In the genomic region with DNA sequence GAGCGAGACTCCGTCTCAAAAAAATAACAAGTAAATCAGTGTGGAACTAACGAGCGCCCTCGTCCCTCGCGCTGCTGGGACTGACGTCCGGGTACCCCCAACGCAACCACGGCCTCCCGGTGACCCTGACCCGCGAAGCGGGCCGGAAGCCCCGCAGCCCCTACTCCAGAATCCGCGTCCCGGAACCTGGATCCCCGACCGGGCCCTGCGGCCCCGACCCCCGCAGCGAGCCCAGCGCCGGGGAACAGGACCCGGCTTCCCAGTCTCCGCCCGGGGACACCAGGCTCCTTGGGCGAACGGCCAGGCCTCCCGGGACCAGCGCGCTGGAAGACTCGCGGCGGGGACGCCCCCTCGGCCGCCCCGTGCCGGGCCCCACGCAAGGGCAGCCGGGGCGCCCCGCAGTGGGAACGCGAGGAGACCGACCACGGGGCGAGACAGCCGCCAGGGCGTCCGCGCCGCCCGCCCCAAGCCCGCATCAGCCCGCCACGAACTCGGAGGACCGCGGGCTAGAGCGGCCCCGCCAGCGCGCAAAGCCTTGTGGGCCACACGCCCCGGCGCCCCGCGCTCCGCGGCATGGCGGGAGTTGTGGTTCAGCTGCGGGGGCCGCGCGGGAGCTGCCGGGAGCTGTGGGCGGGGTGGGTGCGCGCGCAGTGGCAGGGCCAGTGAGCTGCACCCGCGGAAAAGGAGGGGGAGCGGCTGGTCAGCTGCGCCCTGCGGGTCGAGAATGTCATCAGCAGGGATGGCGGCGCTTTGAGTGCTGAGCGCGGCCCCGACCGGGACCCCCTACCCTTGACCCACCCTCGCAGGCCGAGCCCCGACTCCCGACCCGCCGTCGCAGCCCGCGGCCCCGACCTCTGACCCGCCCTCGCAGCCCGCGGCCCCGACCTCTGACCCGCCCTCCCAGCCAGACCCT, we compare ENCODE assay signal across 8 cellular contexts. TPM values are rescaled to one million over a fixed set of nuclear protein-coding genes. Genes with fewer than 3 reads are reported as not detected.
DNase-seq lines count a peak whose midpoint lies in the region; ATAC-seq and TF ChIP-seq lines count a peak whose summit lies in the region.

No MANE protein-coding gene starts in this region.

- H3K4me3 ChIP-seq in AG09309 (ENCODE audit: control insufficient read depth, low read depth, low read length) = peak overlapping the region; percentile 93

- ATAC-seq in HG03432 (IDR thresholded peaks at IDR 0.05; ENCODE audit: unreplicated experiment) (peak; percentile 85), left lobe of liver (peak; percentile 95)

- DNase-seq in AG09309 (ENCODE audit: low read depth) = peak; percentile 59
- peak; percentile 74 for DNase-seq in NCI-H510A treated with DMSO at 0.1 percent for 48 hours (lab: John Stamatoyannopoulos, UW)
- peak; percentile 90 to 93 for DNase-seq in activated CD4-positive, alpha-beta T cell treated with anti-CD3 and anti-CD28 coated beads for 4 hours
- peak; percentile 96 for DNase-seq in left lobe of liver (ENCODE audit: low spot score)
- peak; percentile 91 for DNase-seq in stimulated activated CD4-positive, alpha-beta T cell treated with anti-CD3 and anti-CD28 coated beads, Interleukin-1b, Interleukin-23, amount 100 ng/mL, for 48 hours

- TF ChIP-seq POLR2A in GM19099 (IDR thresholded peaks at IDR 0.05; ENCODE audit: extremely low read depth, insufficient read length, low read depth) = peak; percentile 84

- TF ChIP-seq CTCF in AG09309 (IDR thresholded peaks at IDR 0.05; ENCODE audit: control insufficient read depth, insufficient read depth, low read depth, low read length, missing control alignments) = no peak

- peak overlapping the region; percentile 92 for H3K27ac ChIP-seq in cingulate gyrus (ENCODE audit: low read depth, low read length)

RNA-seq across cellular contexts. Expression of gene MADCAM1, which starts 7.5 kb away (rescaled TPM):
- total RNA-seq in left lobe of liver = 0.53 TPM

RNA-seq across cellular contexts. Expression of gene TPGS1, which starts 18.5 kb away (rescaled TPM):
- 10.4 TPM for total RNA-seq in left lobe of liver

RNA-seq across cellular contexts. Expression of gene SHC2, which starts 27.9 kb away (rescaled TPM):
- 57.8 TPM for total RNA-seq in left lobe of liver

RNA-seq across cellular contexts. Expression of gene CDC34, which starts 42.8 kb away (rescaled TPM):
- total RNA-seq in left lobe of liver = 53.5 TPM

RNA-seq across cellular contexts. Expression of gene GZMM, which starts 55.1 kb away (rescaled TPM):
- 0.33 TPM for total RNA-seq in left lobe of liver

Comparison
In these comparisons a context has a peak if more than half of its experiments do, and no peak if none do; other contexts are left out.
1. Peak in every context shown above with its lines: DNase-seq, ATAC-seq, H3K4me3 ChIP-seq and H3K27ac ChIP-seq.